1 cellular context compared by ENCODE assay signal in the genomic region with DNA sequence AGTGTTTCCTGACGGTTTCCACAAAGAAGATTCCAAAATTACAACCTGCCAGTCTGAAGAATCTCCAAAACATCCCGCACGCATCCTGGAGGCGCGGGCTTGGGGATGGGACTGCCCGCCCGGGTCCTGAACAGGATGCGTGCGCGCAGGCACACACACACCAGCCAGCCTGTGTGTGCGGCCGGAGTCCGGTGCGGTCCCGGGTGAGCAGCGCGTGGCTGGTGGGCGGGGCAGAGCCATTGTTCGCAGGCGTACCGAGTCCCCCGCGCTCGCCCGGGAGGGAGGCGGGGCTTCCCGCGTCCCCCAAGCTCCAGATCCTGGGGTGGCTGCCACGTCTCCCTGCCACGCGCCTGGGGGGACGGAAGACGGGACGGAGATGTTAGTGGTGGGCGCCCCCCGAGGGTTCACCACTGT.
A peak's percentile ranks its signal among the peaks of the same experiment; 100 is the strongest.
TF ChIP-seq lines count a peak whose summit lies in the region.

No MANE protein-coding gene starts in this region.

TF ChIP-seq in neural cell, 6 proteins besides CTCF, POLR2A, EP300 and RAD21 (continued from another document):
- TF ChIP-seq EZH2 (IDR thresholded peaks at IDR 0.05; ENCODE audit: borderline replicate concordance, insufficient read depth, low read length, poor library complexity, severe bottlenecking) = no peak
- TF ChIP-seq MXI1 (conservative IDR thresholded peaks at IDR 0.05; ENCODE audit: poor library complexity, severe bottlenecking) = peak; percentile 94
- peak; percentile 13 for TF ChIP-seq SMC3 (conservative IDR thresholded peaks at IDR 0.05; ENCODE audit: poor library complexity)
- peak; percentile 80 for TF ChIP-seq POLR2AphosphoS5 (IDR thresholded peaks at IDR 0.05)
- TF ChIP-seq, protein P1, sequence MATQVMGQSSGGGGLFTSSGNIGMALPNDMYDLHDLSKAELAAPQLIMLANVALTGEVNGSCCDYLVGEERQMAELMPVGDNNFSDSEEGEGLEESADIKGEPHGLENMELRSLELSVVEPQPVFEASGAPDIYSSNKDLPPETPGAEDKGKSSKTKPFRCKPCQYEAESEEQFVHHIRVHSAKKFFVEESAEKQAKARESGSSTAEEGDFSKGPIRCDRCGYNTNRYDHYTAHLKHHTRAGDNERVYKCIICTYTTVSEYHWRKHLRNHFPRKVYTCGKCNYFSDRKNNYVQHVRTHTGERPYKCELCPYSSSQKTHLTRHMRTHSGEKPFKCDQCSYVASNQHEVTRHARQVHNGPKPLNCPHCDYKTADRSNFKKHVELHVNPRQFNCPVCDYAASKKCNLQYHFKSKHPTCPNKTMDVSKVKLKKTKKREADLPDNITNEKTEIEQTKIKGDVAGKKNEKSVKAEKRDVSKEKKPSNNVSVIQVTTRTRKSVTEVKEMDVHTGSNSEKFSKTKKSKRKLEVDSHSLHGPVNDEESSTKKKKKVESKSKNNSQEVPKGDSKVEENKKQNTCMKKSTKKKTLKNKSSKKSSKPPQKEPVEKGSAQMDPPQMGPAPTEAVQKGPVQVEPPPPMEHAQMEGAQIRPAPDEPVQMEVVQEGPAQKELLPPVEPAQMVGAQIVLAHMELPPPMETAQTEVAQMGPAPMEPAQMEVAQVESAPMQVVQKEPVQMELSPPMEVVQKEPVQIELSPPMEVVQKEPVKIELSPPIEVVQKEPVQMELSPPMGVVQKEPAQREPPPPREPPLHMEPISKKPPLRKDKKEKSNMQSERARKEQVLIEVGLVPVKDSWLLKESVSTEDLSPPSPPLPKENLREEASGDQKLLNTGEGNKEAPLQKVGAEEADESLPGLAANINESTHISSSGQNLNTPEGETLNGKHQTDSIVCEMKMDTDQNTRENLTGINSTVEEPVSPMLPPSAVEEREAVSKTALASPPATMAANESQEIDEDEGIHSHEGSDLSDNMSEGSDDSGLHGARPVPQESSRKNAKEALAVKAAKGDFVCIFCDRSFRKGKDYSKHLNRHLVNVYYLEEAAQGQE (IDR thresholded peaks at IDR 0.05; ENCODE audit: borderline replicate concordance) = no peak
